10 cellular contexts compared by ENCODE assay signal in the genomic region with DNA sequence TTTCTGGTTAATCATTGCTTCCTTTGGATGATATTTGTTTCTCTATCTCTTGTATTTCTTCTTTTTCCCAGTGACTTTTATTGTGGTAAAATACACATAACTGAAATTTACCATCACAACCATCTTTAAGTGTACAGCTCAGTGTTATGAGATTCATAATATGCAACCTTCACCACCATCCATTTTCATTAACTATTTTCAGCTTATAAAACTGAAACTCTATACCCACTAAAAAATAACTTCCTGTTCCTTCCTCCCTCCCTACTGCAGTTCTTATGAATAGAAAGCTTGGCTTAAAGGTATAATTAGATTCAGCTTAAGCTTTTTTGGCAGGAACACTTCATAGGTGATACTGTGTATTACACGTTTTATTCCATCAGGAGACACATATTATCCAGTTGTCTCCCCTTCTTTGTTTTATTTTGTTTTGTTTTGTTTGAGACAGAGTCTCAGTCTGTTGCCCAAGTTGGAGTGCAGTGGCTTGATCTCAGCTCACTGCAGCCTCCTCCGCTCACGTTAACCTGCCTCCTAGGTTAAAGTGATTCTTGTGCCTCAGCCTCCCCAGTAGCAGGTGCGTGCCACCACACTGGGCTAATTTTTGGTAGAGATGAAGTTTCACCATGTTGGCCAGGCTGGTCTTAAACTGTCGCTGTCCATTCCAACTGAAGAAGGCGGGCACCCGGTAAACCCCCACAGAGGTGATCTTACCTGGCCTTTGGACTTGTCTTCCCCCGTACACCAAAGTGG. TPM values are rescaled to one million over a fixed set of nuclear protein-coding genes. Genes with fewer than 3 reads are reported as not detected.
DNase-seq lines count a peak whose midpoint lies in the region; ATAC-seq and TF ChIP-seq lines count a peak whose summit lies in the region.
"Had no signal": no experiment of that assay in that cellular context is flagged by ENCODE, and none has a peak within 500 bp of the region (broad histone marks: within the 10 kb centered on the region; RNA-seq: fewer than 3 reads in every experiment).

No MANE protein-coding gene starts in this region.

- no peaks in the 10 kb centered on the region for H3K27me3 ChIP-seq in WERI-Rb-1 (ENCODE audit: insufficient read depth, low read depth, severe bottlenecking)
- H3K27me3 ChIP-seq: transverse colon had no signal

- POLR2A ChIA-PET in activated CD4-positive, alpha-beta T cell treated with anti-CD3 and anti-CD28 coated beads, Interleukin-2, amount 10 ng/mL, durations not matched to agents 7 days and 5 days (lab: Charles Lee): no interaction called here

- H3K36me3 ChIP-seq in WERI-Rb-1: no peaks in the 10 kb centered on the region
- H3K36me3 ChIP-seq: transverse colon had no signal

- ATAC-seq in GM21825 (IDR thresholded peaks at IDR 0.05; ENCODE audit: unreplicated experiment) (peak; percentile 91), naive B cell (ENCODE audit: low read depth in 2 of 2) (peak; percentile 72 to 86)
- ATAC-seq: K562 had no signal

- TF ChIP-seq POLR2A in lower leg skin (IDR thresholded peaks at IDR 0.05): no peak

- DNase-seq in activated CD4-positive, alpha-beta T cell treated with anti-CD3 and anti-CD28 coated beads, Interleukin-2, amount 10 ng/mL, durations not matched to agents 7 days and 5 days: no peak
- no peak for DNase-seq in activated CD4-positive, alpha-beta T cell treated with anti-CD3 and anti-CD28 coated beads, Interleukin-2, amount 50 U/mL, for 4 hours
- DNase-seq in MV-4-11 (lab: John Stamatoyannopoulos, UW): peak; percentile 40
- peak; percentile 13 for DNase-seq in naive B cell
- DNase-seq in NCI-H2171 (lab: John Stamatoyannopoulos, UW): no peak
- DNase-seq in WERI-Rb-1: no peak
- DNase-seq in lower leg skin (ENCODE audit: low spot score in 2 of 2): no peak
- DNase-seq: transverse colon had no signal

- H3K4me1 Mint-ChIP-seq in activated CD4-positive, alpha-beta T cell treated with anti-CD3 and anti-CD28 coated beads, Interleukin-2, amount 10 ng/mL, durations not matched to agents 7 days and 5 days: peaks cover 22% of the 10 kb centered on the region
- H3K4me1 Mint-ChIP-seq in naive B cell: peaks cover 16 to 22% (median 16%) of the 10 kb centered on the region in 3 donors

- H3K9me3 ChIP-seq in WERI-Rb-1 (ENCODE audit: severe bottlenecking): no peaks in the 10 kb centered on the region
- H3K9me3 ChIP-seq: transverse colon had no signal

- CTCF ChIA-PET in activated CD4-positive, alpha-beta T cell treated with anti-CD3 and anti-CD28 coated beads, Interleukin-2, amount 10 ng/mL, durations not matched to agents 7 days and 5 days (lab: Charles Lee): no interaction called here

- H3K27ac ChIP-seq in WERI-Rb-1: no peak overlapping the region

- TF ChIP-seq CTCF in WERI-Rb-1 (IDR thresholded peaks at IDR 0.05; ENCODE audit: low read depth, low read length) (no peak), lower leg skin (IDR thresholded peaks at IDR 0.05) (no peak)

- H3K4me3 ChIP-seq in WERI-Rb-1 (ENCODE audit: low read depth, low read length) (no peak overlapping the region), lower leg skin (ENCODE audit: low read depth, poor library complexity, severe bottlenecking) (no peak overlapping the region)
- H3K4me3 ChIP-seq: K562, transverse colon had no signal

- no peak overlapping the region for H3K4me3 Mint-ChIP-seq in activated CD4-positive, alpha-beta T cell treated with anti-CD3 and anti-CD28 coated beads, Interleukin-2, amount 10 ng/mL, durations not matched to agents 7 days and 5 days
- peak overlapping the region in 7 of 8 donors; percentile 17 to 77 (median 51) for H3K4me3 Mint-ChIP-seq in naive B cell

- H3K36me3 Mint-ChIP-seq in activated CD4-positive, alpha-beta T cell treated with anti-CD3 and anti-CD28 coated beads, Interleukin-2, amount 10 ng/mL, durations not matched to agents 7 days and 5 days (ENCODE audit: low read depth): peaks cover 2% of the 10 kb centered on the region
- H3K36me3 Mint-ChIP-seq in naive B cell: no peaks in the 10 kb centered on the region

- peak overlapping the region; percentile 70 for H3K27ac Mint-ChIP-seq in activated CD4-positive, alpha-beta T cell treated with anti-CD3 and anti-CD28 coated beads, Interleukin-2, amount 10 ng/mL, durations not matched to agents 7 days and 5 days
- peak overlapping the region in 5 of 6 donors; percentile 13 to 83 (median 51) for H3K27ac Mint-ChIP-seq in naive B cell

- no peaks in the 10 kb centered on the region for H3K27me3 Mint-ChIP-seq in activated CD4-positive, alpha-beta T cell treated with anti-CD3 and anti-CD28 coated beads, Interleukin-2, amount 10 ng/mL, durations not matched to agents 7 days and 5 days
- H3K27me3 Mint-ChIP-seq in naive B cell: no peaks in the 10 kb centered on the region

- intact Hi-C loops in lower leg skin (cut with DNase I; ENCODE audit: low total_unique reads): no loop called here

- 92 to 96% methylated on average over 8 of the region's 8 CpGs for WGBS in lower leg skin, 2 donors

- peaks cover 2% of the 10 kb centered on the region for H3K9me3 Mint-ChIP-seq in activated CD4-positive, alpha-beta T cell treated with anti-CD3 and anti-CD28 coated beads, Interleukin-2, amount 10 ng/mL, durations not matched to agents 7 days and 5 days
- H3K9me3 Mint-ChIP-seq in naive B cell: peaks cover 0 to 2% (median 0%) of the 10 kb centered on the region in 7 donors

RNA-seq across cellular contexts. Expression of gene NOPCHAP1, which starts 45.1 kb away (rescaled TPM):
- 10 to 100 TPM; 12.7 to 14.6 TPM for total RNA-seq in activated CD4-positive, alpha-beta T cell treated with anti-CD3 and anti-CD28 coated beads, Interleukin-2, amount 10 ng/mL, durations not matched to agents 7 days and 5 days
- polyA plus RNA-seq in naive B cell (ENCODE audit: low read depth in 6 of 6): 10 to 100 TPM; 15.5 to 21.9 (median 17.5) TPM
- 1 to 10 TPM; 2.0 to 5.4 (median 3.6) TPM for total RNA-seq in lower leg skin

RNA-seq across cellular contexts. Expression of gene ALDH1L2, which starts 53.0 kb away (rescaled TPM):
- under 1 TPM; 0.10 to 0.20 TPM for total RNA-seq in activated CD4-positive, alpha-beta T cell treated with anti-CD3 and anti-CD28 coated beads, Interleukin-2, amount 10 ng/mL, durations not matched to agents 7 days and 5 days
- polyA plus RNA-seq in naive B cell (ENCODE audit: low read depth in 6 of 6): not detected
- total RNA-seq in lower leg skin: 1 to 10 TPM in 3 of 4 donors, under 1 TPM in 1; 0.86 to 2.4 (median 1.2) TPM

Comparison
In these comparisons a context has a peak if more than half of its experiments do, and no peak if none do; other contexts are left out.
1. DNase-seq: peak in MV-4-11 (single experiment) and naive B cell (single experiment); none in activated CD4-positive, alpha-beta T cell treated with anti-CD3 and anti-CD28 coated beads, Interleukin-2, amount 10 ng/mL, durations not matched to agents 7 days and 5 days (single experiment), activated CD4-positive, alpha-beta T cell treated with anti-CD3 and anti-CD28 coated beads, Interleukin-2, amount 50 U/mL, for 4 hours (0 of 2), NCI-H2171 (single experiment), WERI-Rb-1 (single experiment) and lower leg skin (0 of 2).